ENCODE assay signal across 13 cellular contexts in the genomic region with DNA sequence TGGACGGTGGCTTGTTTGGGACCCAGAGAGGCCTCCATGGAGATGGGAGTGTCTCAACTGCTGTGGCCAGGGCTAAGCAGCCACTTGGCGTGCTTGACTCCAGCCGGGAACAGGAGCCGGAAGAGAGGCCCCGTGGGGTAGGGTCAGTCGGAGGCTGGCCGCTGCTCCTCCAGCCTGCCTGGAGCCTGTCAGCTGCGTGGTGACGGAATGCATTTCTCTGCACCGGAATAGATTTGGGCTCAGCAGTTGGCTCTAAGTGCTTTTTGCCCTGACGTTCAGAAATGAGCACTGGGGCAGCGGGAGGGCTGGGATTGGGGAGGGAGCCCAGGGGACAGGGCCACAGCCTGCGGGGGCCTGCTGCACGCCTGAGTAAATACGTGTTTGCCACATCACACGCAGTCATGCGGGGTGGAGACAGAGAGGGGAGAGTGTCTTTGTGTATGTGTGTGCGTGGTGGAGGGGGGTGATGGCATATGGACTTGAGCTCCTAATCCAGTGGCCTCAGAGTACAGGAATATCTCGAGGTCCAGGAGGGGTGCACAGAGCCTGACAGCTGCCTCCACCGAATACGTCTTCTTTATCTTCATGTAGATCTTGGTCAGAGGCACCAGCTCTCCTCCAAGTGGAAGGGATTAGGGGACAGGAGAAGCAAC.
DNase-seq lines count a peak whose midpoint lies in the region; ATAC-seq and TF ChIP-seq lines count a peak whose summit lies in the region.
"Had no signal": no experiment of that assay in that cellular context is flagged by ENCODE, and none has a peak within 500 bp of the region (broad histone marks: within the 10 kb centered on the region; RNA-seq: fewer than 3 reads in every experiment).

No MANE protein-coding gene starts in this region.

- no peaks in the 10 kb centered on the region for H3K36me3 ChIP-seq in HEK293 (ENCODE audit: control insufficient read depth in 2 of 2, insufficient read depth in 1 of 2, low read length in 2 of 2)
- H3K36me3 ChIP-seq in skeletal muscle tissue (ENCODE audit: control insufficient read depth in 3 of 3, insufficient read depth in 3 of 3, low read length in 3 of 3): no peaks in the 10 kb centered on the region

- no peak for DNase-seq in coronary artery (ENCODE audit: low spot score)
- no peak for DNase-seq in left lobe of liver (ENCODE audit: low spot score)
- DNase-seq in stimulated activated CD4-positive, alpha-beta T cell treated with anti-CD3 and anti-CD28 coated beads, Interleukin-4, amount 100 ng/mL, for 24 hours: no peak
- DNase-seq in LoVo (ENCODE audit: low spot score): no peak
- DNase-seq in NCI-H1694 treated with DMSO at 0.1 percent for 48 hours (lab: John Stamatoyannopoulos, UW): no peak
- DNase-seq: CD8-positive, alpha-beta T cell; dorsolateral prefrontal cortex had no signal

- POLR2A ChIA-PET in HEK293 (lab: Yijun Ruan, JAX): no interaction called here

- CTCF ChIA-PET in HEK293 (lab: Yijun Ruan, JAX): interaction anchor here (0.7 to 2.7 kb wide), 4 partner anchors 11 to 21 kb away, joined by 3 to 23 read pairs (median 5); no protein-coding TSS in a partner anchor

- H3K4me1 ChIP-seq in HEK293 (ENCODE audit: control insufficient read depth, insufficient read depth, low read length): no peaks in the 10 kb centered on the region
- peaks cover 11 to 17% (median 14%) of the 10 kb centered on the region in 3 donors for H3K4me1 ChIP-seq in skeletal muscle tissue (ENCODE audit: control insufficient read depth in 3 of 3, insufficient read depth in 3 of 3, low read length in 3 of 3)

- H3K9me3 ChIP-seq in HEK293 (ENCODE audit: control insufficient read depth, insufficient read depth, low read depth, low read length) (no peaks in the 10 kb centered on the region), skeletal muscle tissue (ENCODE audit: control insufficient read depth in 3 of 3, low read length in 3 of 3) (no peaks in the 10 kb centered on the region)

- TF ChIP-seq CTCF in HEK293 (tag by site-specific recombination; IDR thresholded peaks at IDR 0.05): no peak
- TF ChIP-seq CTCF in coronary artery (IDR thresholded peaks at IDR 0.05): no peak

- ATAC-seq in left lobe of liver (peak; percentile 53), HG02571 (IDR thresholded peaks at IDR 0.05; ENCODE audit: unreplicated experiment) (no peak)
- ATAC-seq: CD8-positive, alpha-beta T cell had no signal

- H3K27ac ChIP-seq in HEK293 (ENCODE audit: extremely low read depth, low read depth, low read length) (no peak overlapping the region), coronary artery (peak overlapping the region; percentile 13 to 49), skeletal muscle tissue (ENCODE audit: low read depth, low read length) (peak overlapping the region; percentile 12)
- H3K27ac ChIP-seq: parathyroid adenoma, RWPE1, VCaP had no signal

- H3K4me3 ChIP-seq in HEK293 (ENCODE audit: low read depth, low read length): no peak overlapping the region
- peak overlapping the region; percentile 51 for H3K4me3 ChIP-seq in coronary artery
- peak overlapping the region in 2 of 3 donors; percentile 25 to 61 for H3K4me3 ChIP-seq in skeletal muscle tissue (ENCODE audit: low read length in 3 of 3)
- H3K4me3 ChIP-seq: dorsolateral prefrontal cortex had no signal

- H3K9ac ChIP-seq in skeletal muscle tissue (ENCODE audit: low read depth in 1 of 3, low read length in 3 of 3): peak overlapping the region in 2 of 3 donors; percentile 6 to 73
- H3K9ac ChIP-seq: parathyroid adenoma had no signal

- no peaks in the 10 kb centered on the region for H3K27me3 ChIP-seq in skeletal muscle tissue (ENCODE audit: control insufficient read depth in 3 of 3, insufficient read depth in 3 of 3, low read length in 3 of 3)
- H3K27me3 ChIP-seq: dorsolateral prefrontal cortex had no signal

TF ChIP-seq in HEK293, 187 proteins besides CTCF, POLR2A, EP300 and RAD21:
- TF ChIP-seq ZFHX2 (tag by site-specific recombination; conservative IDR thresholded peaks at IDR 0.05): no peak
- peak; percentile 52 for TF ChIP-seq ZIC2 (tag by site-specific recombination; IDR thresholded peaks at IDR 0.05)
